Comparison of ENCODE assay signal across 9 cellular contexts in the genomic region with DNA sequence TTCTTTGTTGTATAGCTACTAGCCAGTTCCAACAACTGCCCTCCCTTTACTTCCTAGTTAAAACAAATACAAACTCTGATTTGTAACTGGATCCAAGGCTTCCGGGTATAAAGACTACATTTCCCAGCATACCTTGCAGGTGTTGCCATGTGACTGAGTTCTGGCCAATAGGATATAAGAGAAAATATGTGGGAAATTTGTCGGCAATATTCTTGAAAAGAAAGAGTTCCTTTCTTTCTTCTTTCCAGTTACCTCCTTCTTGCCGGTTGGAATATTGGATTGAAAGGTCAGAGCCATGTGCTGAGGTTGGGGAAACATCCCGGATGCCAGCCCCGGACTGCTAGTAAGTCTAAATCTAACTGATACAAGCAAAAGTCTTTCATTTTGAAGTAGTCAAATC. TPM values are rescaled to one million over a fixed set of nuclear protein-coding genes. Genes with fewer than 3 reads are reported as not detected.
DNase-seq lines count a peak whose midpoint lies in the region; ATAC-seq, FAIRE-seq and TF ChIP-seq lines count a peak whose summit lies in the region.
"Had no signal": no experiment of that assay in that cellular context is flagged by ENCODE, and none has a peak within 500 bp of the region (broad histone marks: within the 10 kb centered on the region; RNA-seq: fewer than 3 reads in every experiment).

No MANE protein-coding gene starts in this region.

- peak overlapping the region; percentile 67 for H3K4me2 ChIP-seq in PC-9

- CTCF ChIA-PET in PC-9 (lab: Charles Lee) = no interaction called here

- intact Hi-C loops in PC-9 (cut with micrococcal nuclease; ENCODE audit: unreplicated experiment) (no loop called here), left lung (cut with DNase I) (loop anchor here in 1 of 2 donors (10.0 kb wide), 1 partner anchor 206 kb away; the partner anchor contains the start of gene C1QA), prostate gland (cut with DNase I) (no loop called here)

- POLR2A ChIA-PET in PC-9 (lab: Charles Lee; ENCODE audit: unreplicated experiment) = interaction anchor here (0.6 kb wide), 1 partner anchor 966 kb away, joined by 3 read pairs; no protein-coding TSS in a partner anchor

- no peaks in the 10 kb centered on the region for H3K9me2 ChIP-seq in PC-9 (ENCODE audit: insufficient read depth)

- TF ChIP-seq CTCF in PC-9 (conservative IDR thresholded peaks at IDR 0.05) = no peak
- no peak for TF ChIP-seq CTCF in bronchial epithelial cell (IDR thresholded peaks at IDR 0.05; ENCODE audit: insufficient read depth, low read length, severe bottlenecking)
- no peak for TF ChIP-seq CTCF in left lung (IDR thresholded peaks at IDR 0.05)
- TF ChIP-seq CTCF in prostate gland (IDR thresholded peaks at IDR 0.05) = no peak

- H3K4me1 ChIP-seq in PC-9 (replicated peaks; ENCODE audit: insufficient read depth) (no peaks in the 10 kb centered on the region), left lung (no peaks in the 10 kb centered on the region), prostate gland (replicated peaks) (no peaks in the 10 kb centered on the region)

- DNase-seq in AG08395 (ENCODE audit: low spot score) = peak; percentile 43
- DNase-seq in GM18507 (ENCODE audit: extremely low spot score, insufficient read length, low read depth) = peak; percentile 42
- peak; percentile 35 to 72 for DNase-seq in PC-9
- peak; percentile 43 for DNase-seq in bronchial epithelial cell (ENCODE audit: low read depth)
- DNase-seq in left lung = no peak
- no peak for DNase-seq in prostate gland (ENCODE audit: low spot score)
- no peak for DNase-seq in NCI-H1694 treated with DMSO at 0.1 percent for 48 hours (lab: John Stamatoyannopoulos, UW)
- DNase-seq in NCI-H748 treated with DMSO at 0.1 percent for 48 hours (lab: John Stamatoyannopoulos, UW) = no peak
- DNase-seq: left cardiac atrium had no signal

- H3K36me3 ChIP-seq in PC-9 (ENCODE audit: low read depth) = no peaks in the 10 kb centered on the region
- no peaks in the 10 kb centered on the region for H3K36me3 ChIP-seq in bronchial epithelial cell (ENCODE audit: control insufficient read depth, insufficient read depth, low read length)
- H3K36me3 ChIP-seq in left lung = no peaks in the 10 kb centered on the region
- H3K36me3 ChIP-seq in prostate gland = no peaks in the 10 kb centered on the region

- no peaks in the 10 kb centered on the region for H4K20me1 ChIP-seq in PC-9 (ENCODE audit: insufficient read depth)

- no peaks in the 10 kb centered on the region for H3F3A ChIP-seq in PC-9 (ENCODE audit: insufficient read depth, low read depth)

- peak overlapping the region; percentile 99 for H2AFZ ChIP-seq in PC-9

- H3K4me3 ChIP-seq in PC-9 (peak overlapping the region; percentile 76), bronchial epithelial cell (ENCODE audit: low read depth, low read length) (peak overlapping the region; percentile 7), left lung (peak overlapping the region in 1 of 2 donors; percentile 31), prostate gland (peak overlapping the region in 1 of 2 donors; percentile 18)

- H3K27me3 ChIP-seq in PC-9 (ENCODE audit: insufficient read depth, low read depth) (no peaks in the 10 kb centered on the region), bronchial epithelial cell (ENCODE audit: control insufficient read depth, insufficient read depth, low read length) (no peaks in the 10 kb centered on the region), left lung (no peaks in the 10 kb centered on the region), prostate gland (replicated peaks; ENCODE audit: insufficient read depth) (no peaks in the 10 kb centered on the region)

- no peak for TF ChIP-seq POLR2A in prostate gland (IDR thresholded peaks at IDR 0.05)

- H3K27ac ChIP-seq in PC-9 = no peak overlapping the region
- no peak overlapping the region for H3K27ac ChIP-seq in left lung
- H3K27ac ChIP-seq in prostate gland = no peak overlapping the region

- FAIRE-seq in GM18507 (lab: Jason Lieb, UNC) (peak; percentile 83), bronchial epithelial cell (lab: Jason Lieb, UNC) (no peak)

- H3K9me3 ChIP-seq in PC-9 (ENCODE audit: insufficient read depth, low read depth) (no peaks in the 10 kb centered on the region), left lung (no peaks in the 10 kb centered on the region), prostate gland (no peaks in the 10 kb centered on the region)

- no peaks in the 10 kb centered on the region; the same call in 1 of the 2 replicates for H3K79me2 ChIP-seq in PC-9 (ENCODE audit: low read depth)

- 52% methylated on average over 5 of the region's 5 CpGs for WGBS in prostate gland

- peak; percentile 85 for ATAC-seq in left lung

- BruUV-seq in PC-9 (replicated peaks; lab: Mats Ljungman, UMichigan) = TSS peak; percentile 33

RNA-seq across cellular contexts. Expression of gene ZBTB40, which starts 23.0 kb away (rescaled TPM):
- total RNA-seq in PC-9 (2021) (13.7 and 21.4 TPM in 2 replicates), bronchial epithelial cell (7.4 and 9.9 TPM in 2 replicates), left lung (10 to 100 TPM; 19.6 to 20.6 TPM), prostate gland (10 to 100 TPM; 18.2 to 26.3 TPM)

Comparison
In these comparisons a context has a peak if more than half of its experiments do, and no peak if none do; other contexts are left out.
1. DNase-seq: peak in AG08395 (single experiment), GM18507 (single experiment), PC-9 (2 of 2) and bronchial epithelial cell (single experiment); none in left lung (0 of 2), prostate gland (single experiment), NCI-H1694 treated with DMSO at 0.1 percent for 48 hours (single experiment) and NCI-H748 treated with DMSO at 0.1 percent for 48 hours (single experiment).